7 cellular contexts compared by ENCODE assay signal in genomic region chr17:6656797-6657632, GRCh38. TPM values are rescaled to one million over a fixed set of nuclear protein-coding genes. Genes with fewer than 3 reads are reported as not detected.
DNase-seq lines count a peak whose midpoint lies in the region; ATAC-seq, FAIRE-seq and TF ChIP-seq lines count a peak whose summit lies in the region.
"Not testable (repeated sequence)": the region's sequence is repeated elsewhere in the genome, so short reads cannot be mapped to it uniquely, and the experiment has no call there.
"Had no signal": no experiment of that assay in that cellular context is flagged by ENCODE, and none has a peak within 500 bp of the region (broad histone marks: within the 10 kb centered on the region; RNA-seq: fewer than 3 reads in every experiment).

No MANE protein-coding gene starts in this region.

- H2BK5ac ChIP-seq in H9 (ENCODE audit: insufficient read length, low read length) = not testable (repeated sequence)

- not testable (repeated sequence) for H4K20me1 ChIP-seq in H9 (ENCODE audit: control insufficient read depth, insufficient read depth, insufficient read length); SU-DHL-6 (ENCODE audit: low read depth, low read length); hepatocyte (ENCODE audit: insufficient read depth, poor library complexity, severe bottlenecking)

- TF ChIP-seq CTCF in A549 (IDR thresholded peaks at IDR 0.05); H9 (conservative IDR thresholded peaks at IDR 0.05); SU-DHL-6 (IDR thresholded peaks at IDR 0.05; ENCODE audit: insufficient read depth, low read length, poor library complexity, severe bottlenecking); hepatocyte (IDR thresholded peaks at IDR 0.05; ENCODE audit: poor library complexity): not testable (repeated sequence)

- not testable (repeated sequence) for H2BK12ac ChIP-seq in H9 (ENCODE audit: insufficient read length, low read depth, low read length)

- H3K18ac ChIP-seq in H9 (ENCODE audit: insufficient read length, low read depth, low read length) = not testable (repeated sequence)

- H3K23ac ChIP-seq in H9 (ENCODE audit: insufficient read length, low read depth, low read length) = not testable (repeated sequence)

- H3K36me3 ChIP-seq in SU-DHL-6 (ENCODE audit: low read length); hepatocyte (replicated peaks; ENCODE audit: insufficient read depth, low read depth): not testable (repeated sequence)

- peak; percentile 32 to 67; a peak in 5 of 6 replicates for ATAC-seq in A549

- H4K8ac ChIP-seq in H9 (replicated peaks; ENCODE audit: insufficient read length, low read depth, low read length) = not testable (repeated sequence)

- H3K36me3 Mint-ChIP-seq in H9 (ENCODE audit: insufficient read depth in 1 of 3, low read depth in 3 of 3) = not testable (repeated sequence)

- H3F3A ChIP-seq in SU-DHL-6 (ENCODE audit: insufficient read depth) = not testable (repeated sequence)

- not testable (repeated sequence) for DNase-seq in A549 (ENCODE audit: low read depth in 1 of 2, low spot score in 1 of 2); hepatocyte (ENCODE audit: low spot score)
- DNase-seq in H9 (peak; percentile 74), retina (peak; percentile 53)
- peak; percentile 85 for DNase-seq in activated effector memory CD4-positive, alpha-beta T cell treated with anti-CD3 and anti-CD28 coated beads, Interleukin-2, amount 50 U/mL, for 16 hours

- H3K56ac ChIP-seq in H9 (ENCODE audit: insufficient read length, low read depth, low read length) = not testable (repeated sequence)

- H4K91ac ChIP-seq in H9 (ENCODE audit: insufficient read length, low read depth, low read length) = not testable (repeated sequence)

- H3K4me2 ChIP-seq in A549 = peak overlapping the region; percentile 74
- peak overlapping the region; percentile 11 for H3K4me2 ChIP-seq in H9 (ENCODE audit: insufficient read depth, insufficient read length, low read length)
- peak overlapping the region; percentile 62 for H3K4me2 ChIP-seq in SU-DHL-6 (ENCODE audit: low read depth, low read length, poor library complexity, severe bottlenecking)
- H3K4me2 ChIP-seq in hepatocyte = peak overlapping the region; percentile 72

- not testable (repeated sequence) for H3K27ac ChIP-seq in A549; H9 (ENCODE audit: insufficient read length, low read depth, low read length); SU-DHL-6 (ENCODE audit: low read depth, low read length); hepatocyte

- peaks cover 33 to 38% of the 10 kb centered on the region in 2 experiments for H3K4me1 Mint-ChIP-seq in H9

- H3K9ac ChIP-seq in H9 (ENCODE audit: extremely low read depth, insufficient read length, low read length) = not testable (repeated sequence)
- peak overlapping the region; percentile 60 for H3K9ac ChIP-seq in SU-DHL-6 (ENCODE audit: low read length)

- H3K4me1 ChIP-seq in A549; H9 (ENCODE audit: insufficient read depth, low read length): not testable (repeated sequence)
- H3K4me1 ChIP-seq in hepatocyte (ENCODE audit: insufficient read depth) = peaks cover 24% of the 10 kb centered on the region

- peak overlapping the region; percentile 37 for H3K4me3 ChIP-seq in A549
- peak overlapping the region; percentile 52 for H3K4me3 ChIP-seq in SU-DHL-6 (ENCODE audit: insufficient read depth, low read length, poor library complexity, severe bottlenecking)
- H3K4me3 ChIP-seq in hepatocyte = not testable (repeated sequence)

- not testable (repeated sequence) for H3K9me3 Mint-ChIP-seq in H9

- H3K9me2 ChIP-seq in SU-DHL-6 (replicated peaks; ENCODE audit: insufficient read depth, low read length); hepatocyte (replicated peaks; ENCODE audit: insufficient read depth): not testable (repeated sequence)

- peaks cover 10% of the 10 kb centered on the region for H3K23me2 ChIP-seq in H9 (ENCODE audit: insufficient read length, low read depth, low read length, poor library complexity, severe bottlenecking)

- not testable (repeated sequence) for H3K27ac Mint-ChIP-seq in H9

- not testable (repeated sequence) for FAIRE-seq in A549 (lab: Jason Lieb, UNC)

- TF ChIP-seq POLR2A in A549 (IDR thresholded peaks at IDR 0.05; ENCODE audit: low read length) = not testable (repeated sequence)

- not testable (repeated sequence) for H3K79me1 ChIP-seq in H9 (ENCODE audit: insufficient read depth, low read depth, low read length, poor library complexity, severe bottlenecking)

- CTCF ChIA-PET in A549 (lab: Yijun Ruan, JAX) = interaction anchor here (1.4 to 17.8 kb wide), 3 partner anchors 9 to 349 kb away, joined by 4 to 293 read pairs (median 8); partner anchors contain the start of gene RNASEK

- peak overlapping the region; percentile 70 to 90 for H3K4me3 Mint-ChIP-seq in H9

- H4K5ac ChIP-seq in H9 (ENCODE audit: insufficient read length, low read depth, low read length) = not testable (repeated sequence)

- TF ChIP-seq EP300 in A549 (IDR thresholded peaks at IDR 0.05) = not testable (repeated sequence)

- not testable (repeated sequence) for H3K14ac ChIP-seq in H9 (ENCODE audit: insufficient read depth, low read length)

- H2AFZ ChIP-seq in H9 (ENCODE audit: low read length); hepatocyte: not testable (repeated sequence)
- H2AFZ ChIP-seq in SU-DHL-6 (ENCODE audit: low read depth, low read length, severe bottlenecking) = peak overlapping the region; percentile 73

- H2AK5ac ChIP-seq in H9 (ENCODE audit: insufficient read length, low read length) = not testable (repeated sequence)

- H3K79me2 ChIP-seq in H9 (ENCODE audit: insufficient read depth, low read length); SU-DHL-6 (ENCODE audit: insufficient read depth, low read length); hepatocyte: not testable (repeated sequence)

- H2BK15ac ChIP-seq in H9 (ENCODE audit: low read depth, low read length) = not testable (repeated sequence)

- not testable (repeated sequence) for H3T11ph ChIP-seq in H9 (ENCODE audit: low read length)

- H3K27me3 ChIP-seq in H9 (ENCODE audit: insufficient read depth, low read length) (peaks cover 16% of the 10 kb centered on the region; the same call in 1 of the 2 replicates), hepatocyte (peaks cover 17% of the 10 kb centered on the region)
- not testable (repeated sequence) for H3K27me3 ChIP-seq in SU-DHL-6 (ENCODE audit: low read length)

- not testable (repeated sequence) for H3K9me3 ChIP-seq in A549; H9 (ENCODE audit: control insufficient read depth, low read depth, low read length); SU-DHL-6 (ENCODE audit: insufficient read depth, low read length); hepatocyte (ENCODE audit: low read depth)

- not testable (repeated sequence) for H2BK120ac ChIP-seq in H9 (ENCODE audit: low read depth, low read length, poor library complexity, severe bottlenecking)

- TF ChIP-seq RAD21 in A549 (conservative IDR thresholded peaks at IDR 0.05 in 1 of 2, IDR thresholded peaks at IDR 0.05 in 1 of 2) = not testable (repeated sequence)

- WGBS in A549 (ENCODE audit: missing lambda C conversion rate) = 31% methylated on average over 32 of the region's 55 CpGs
- no CpG with 5 or more reads among the region's 55 CpGs for WGBS in H9 (ENCODE audit: extremely low coverage, insufficient read length, low lambda C conversion rate)
- 2% methylated on average over 39 of the region's 55 CpGs for WGBS in hepatocyte (ENCODE audit: low lambda C conversion rate, missing lambda C conversion rate)

- H2BK20ac ChIP-seq in H9 (ENCODE audit: low read depth, low read length, poor library complexity, severe bottlenecking) = not testable (repeated sequence)

- peaks cover 87% of the 10 kb centered on the region for H3K27me3 Mint-ChIP-seq in H9 (ENCODE audit: low read depth)

- POLR2A ChIA-PET in A549 (lab: Yijun Ruan, JAX) = not testable (repeated sequence)

- not testable (repeated sequence) for H3K4ac ChIP-seq in H9 (ENCODE audit: low read depth, low read length)

RNA-seq across cellular contexts. Expression of gene C17orf100, which starts 5.5 kb away (rescaled TPM):
- polyA plus RNA-seq in A549 (2011; rRNA removed) = 4.1 and 4.2 TPM in 2 replicates
- 2.1 and 2.9 TPM in 2 replicates for polyA plus RNA-seq in A549 (2012; cell fraction: cytosol; rRNA removed)
- 1.6 and 2.0 TPM in 2 replicates for polyA plus RNA-seq in A549 (2012; cell fraction: nucleus; rRNA removed)
- 2.4 to 3.1 TPM (median 2.6 TPM) in 3 replicates for polyA plus RNA-seq in A549 (2017; fragmentation: RNase III; extraction: RNeasy Plus Mini Kit Qiagen cat#74134 plus additional on column Dnase treatment)
- 1.9 TPM in 2 replicates for polyA minus RNA-seq in A549 (2011; rRNA and poly(A)+ RNA removed)
- total RNA-seq in H9 (2021) = 0.70 and 1.1 TPM in 2 replicates
- 4.5 and 6.1 TPM in 2 replicates for total RNA-seq in hepatocyte
- 5.5 and 6.7 TPM in 2 replicates for polyA plus RNA-seq in hepatocyte

RNA-seq across cellular contexts. Expression of gene MED31, which starts 5.6 kb away (rescaled TPM):
- polyA plus RNA-seq in A549 (2011; rRNA removed) (49.0 and 50.2 TPM in 2 replicates), A549 (2017; fragmentation: RNase III; extraction: RNeasy Plus Mini Kit Qiagen cat#74134 plus additional on column Dnase treatment) (27.9 to 32.2 TPM (median 31.8 TPM) in 3 replicates), hepatocyte (43.0 and 44.2 TPM in 2 replicates)
- polyA plus RNA-seq in A549 (2012; cell fraction: cytosol; rRNA removed) = 22.9 and 25.0 TPM in 2 replicates
- 6.4 and 11.0 TPM in 2 replicates for polyA plus RNA-seq in A549 (2012; cell fraction: nucleus; rRNA removed)
- polyA minus RNA-seq in A549 (2011; rRNA and poly(A)+ RNA removed) = 11.4 and 14.4 TPM in 2 replicates
- total RNA-seq in H9 (2021) (9.1 and 11.8 TPM in 2 replicates), hepatocyte (13.8 and 14.5 TPM in 2 replicates)

RNA-seq across cellular contexts. Expression of gene TXNDC17, which starts 16.2 kb away (rescaled TPM):
- polyA plus RNA-seq in A549 (2011; rRNA removed) (517 and 572 TPM in 2 replicates), A549 (2017; fragmentation: RNase III; extraction: RNeasy Plus Mini Kit Qiagen cat#74134 plus additional on column Dnase treatment) (621 to 751 TPM (median 643 TPM) in 3 replicates), hepatocyte (366 and 406 TPM in 2 replicates)
- polyA plus RNA-seq in A549 (2012; cell fraction: cytosol; rRNA removed) = 876 and 1,178 TPM in 2 replicates
- 419 and 424 TPM in 2 replicates for polyA plus RNA-seq in A549 (2012; cell fraction: nucleus; rRNA removed)
- polyA minus RNA-seq in A549 (2011; rRNA and poly(A)+ RNA removed) = 43.1 and 59.7 TPM in 2 replicates
- total RNA-seq in H9 (2021) (170 and 188 TPM in 2 replicates), hepatocyte (61.0 and 106 TPM in 2 replicates)

RNA-seq across cellular contexts. Expression of gene KIAA0753, which starts 16.5 kb away (rescaled TPM):
- polyA plus RNA-seq in A549 (2011; rRNA removed) (15.2 and 21.5 TPM in 2 replicates), A549 (2017; fragmentation: RNase III; extraction: RNeasy Plus Mini Kit Qiagen cat#74134 plus additional on column Dnase treatment) (13.6 to 16.1 TPM (median 14.1 TPM) in 3 replicates), hepatocyte (4.0 and 6.0 TPM in 2 replicates)
- 4.4 and 5.1 TPM in 2 replicates for polyA plus RNA-seq in A549 (2012; cell fraction: cytosol; rRNA removed)
- 5.5 and 11.7 TPM in 2 replicates for polyA plus RNA-seq in A549 (2012; cell fraction: nucleus; rRNA removed)
- 20.8 and 21.1 TPM in 2 replicates for polyA minus RNA-seq in A549 (2011; rRNA and poly(A)+ RNA removed)
- total RNA-seq in H9 (2021) (37.2 and 37.4 TPM in 2 replicates), hepatocyte (10.9 and 12.0 TPM in 2 replicates)

RNA-seq across cellular contexts. Expression of gene SLC13A5, which starts 56.2 kb away (rescaled TPM):
- polyA plus RNA-seq in A549 (2011; rRNA removed) (0.26 and 0.30 TPM in 2 replicates), A549 (2017; fragmentation: RNase III; extraction: RNeasy Plus Mini Kit Qiagen cat#74134 plus additional on column Dnase treatment) (0.03 to 0.26 TPM (median 0.15 TPM) in 3 replicates), hepatocyte (7.3 and 7.5 TPM in 2 replicates)
- polyA plus RNA-seq in A549 (2012; cell fraction: cytosol; rRNA removed) = 0.09 and 0.26 TPM in 2 replicates
- 0.14 and 0.26 TPM in 2 replicates for polyA plus RNA-seq in A549 (2012; cell fraction: nucleus; rRNA removed)
- polyA minus RNA-seq in A549 (2011; rRNA and poly(A)+ RNA removed) = 0.21 and 1.8 TPM in 2 replicates
- total RNA-seq in H9 (2021) (1.4 and 1.6 TPM in 2 replicates), hepatocyte (15.2 and 18.5 TPM in 2 replicates)
- total RNA-seq: Right ventricle myocardium superior had no signal

Comparison
In these comparisons a context has a peak if more than half of its experiments do, and no peak if none do; other contexts are left out.
1. H3K4me2 ChIP-seq: peak in every context shown above with its lines; median percentile 74 in A549; 72 in hepatocyte; 62 in SU-DHL-6; 11 in H9.